In the genomic region with DNA sequence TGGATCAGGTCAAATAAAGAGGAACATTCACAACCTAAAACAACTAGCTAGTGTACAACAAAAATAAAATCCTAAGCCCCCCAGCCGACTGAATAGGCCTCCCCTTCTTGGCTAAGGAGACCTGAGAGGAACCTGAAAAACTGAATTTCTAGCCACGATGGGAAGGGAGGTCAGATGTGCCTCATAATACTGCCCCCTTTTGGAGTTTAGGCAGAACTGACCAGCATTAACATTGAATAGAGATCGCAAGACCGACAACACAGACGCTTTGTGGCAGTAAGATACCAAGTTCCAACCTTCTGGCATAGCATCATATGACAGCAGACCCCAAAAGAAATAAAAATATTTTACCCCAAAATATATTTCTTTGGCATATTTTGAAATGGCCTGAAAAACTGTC, we compare ENCODE assay signal across 8 cellular contexts. TPM values are rescaled to one million over a fixed set of nuclear protein-coding genes. Genes with fewer than 3 reads are reported as not detected.
A peak's percentile ranks its signal among the peaks of the same experiment; 100 is the strongest.
DNase-seq lines count a peak whose midpoint lies in the region; ATAC-seq, FAIRE-seq and TF ChIP-seq lines count a peak whose summit lies in the region.

No MANE protein-coding gene starts in this region.

- no peaks in the 10 kb centered on the region for H3K9me1 ChIP-seq in K562 (ENCODE audit: control insufficient read depth, insufficient read depth, low read length)

- peak; percentile 34 to 64; a peak in 3 of 4 replicates for TF ChIP-seq RAD21 in K562 (CRISPR knock-in tag; conservative IDR thresholded peaks at IDR 0.05 in 1 of 2, IDR thresholded peaks at IDR 0.05 in 1 of 2)

- no TSS peak for BruUV-seq in K562 (replicated peaks; lab: Mats Ljungman, UMichigan)

- no peak for TF ChIP-seq EP300 in K562 (IDR thresholded peaks at IDR 0.05; ENCODE audit: low read length)

- TF ChIP-seq CTCF in cardiac muscle cell (IDR thresholded peaks at IDR 0.05; ENCODE audit: low read depth, low read length) (peak; percentile 65), K562 (IDR thresholded peaks at IDR 0.05 in 2 of 3, conservative IDR thresholded peaks at IDR 0.05 in 1 of 3; ENCODE audit: insufficient read depth in 2 of 3, low read depth in 1 of 3, low read length in 3 of 3) (peak; percentile 53 to 62 (median 54)), parathyroid adenoma (IDR thresholded peaks at IDR 0.05) (peak; percentile 11)

- H3K9ac ChIP-seq in K562 (ENCODE audit: insufficient read depth in 1 of 2, low read depth in 2 of 2, low read length in 2 of 2), result no peak overlapping the region
- no peak overlapping the region for H3K9ac ChIP-seq in parathyroid adenoma

- H3K4me3 ChIP-seq in cardiac muscle cell (no peak overlapping the region), K562 (no peak overlapping the region), parathyroid adenoma (ENCODE audit: low read depth, low read length) (no peak overlapping the region)

- intact Hi-C loops in Right ventricle myocardium superior (cut with DNase I), result no loop called here
- intact Hi-C loops in K562 (cut with micrococcal nuclease), result loop anchor here (1.0 to 5.0 kb wide), 2 partner anchors 95 to 346 kb away; no protein-coding TSS in a partner anchor

- no peak for ATAC-seq in Right ventricle myocardium superior (ENCODE audit: poor library complexity)
- peak; percentile 72 for ATAC-seq in K562
- no peak for ATAC-seq in HG02623 (IDR thresholded peaks at IDR 0.05; ENCODE audit: unreplicated experiment)

- H3K79me2 ChIP-seq in K562 (ENCODE audit: control insufficient read depth, insufficient read depth, low read length) (no peaks in the 10 kb centered on the region), parathyroid adenoma (no peaks in the 10 kb centered on the region)

- POLR2A ChIA-PET in K562 (lab: Yijun Ruan, JAX), result no interaction called here

- H3K27ac ChIP-seq in cardiac muscle cell (no peak overlapping the region), K562 (ENCODE audit: extremely low read depth, low read depth, low read length) (no peak overlapping the region), parathyroid adenoma (no peak overlapping the region), substantia nigra (ENCODE audit: low read depth, low read length, poor library complexity, severe bottlenecking) (no peak overlapping the region)

- in situ Hi-C loops in K562 (cut with MboI), result loop anchor here (25.0 kb wide), 1 partner anchor 356 kb away; no protein-coding TSS in a partner anchor

- peak; percentile 40 to 53 for DNase-seq in cardiac muscle cell (ENCODE audit: low read depth in 1 of 2, low spot score in 1 of 2)
- DNase-seq in Right ventricle myocardium superior, result no peak
- DNase-seq in M059J (ENCODE audit: low read depth), result peak; percentile 9
- DNase-seq in K562 (ENCODE audit: extremely low read depth in 1 of 4, low spot score in 3 of 4), result peak; percentile 8 to 21 (median 15)
- no peak for DNase-seq in substantia nigra (lab: John Stamatoyannopoulos, UW)
- DNase-seq in NCI-H187 treated with DMSO at 0.1 percent for 48 hours (lab: John Stamatoyannopoulos, UW), result no peak

- H2AFZ ChIP-seq in K562 (ENCODE audit: low read depth, low read length) (no peak overlapping the region), parathyroid adenoma (no peak overlapping the region)

- TF ChIP-seq POLR2A in K562 (conservative IDR thresholded peaks at IDR 0.05), result no peak

- no peaks in the 10 kb centered on the region for H3K9me3 ChIP-seq in cardiac muscle cell (ENCODE audit: low read depth)
- H3K9me3 ChIP-seq in K562 (replicated peaks; ENCODE audit: control insufficient read depth, insufficient read depth, low read depth, low read length), result no peaks in the 10 kb centered on the region
- no peaks in the 10 kb centered on the region for H3K9me3 ChIP-seq in parathyroid adenoma (ENCODE audit: control insufficient read depth, low read length)

- no peaks in the 10 kb centered on the region for H3K27me3 ChIP-seq in cardiac muscle cell
- peaks cover 0 to 15% of the 10 kb centered on the region in 2 experiments; a peak in 3 of 5 replicates for H3K27me3 ChIP-seq in K562 (ENCODE audit: control insufficient read depth in 2 of 2, insufficient read depth in 2 of 2, low read length in 2 of 2)
- H3K27me3 ChIP-seq in parathyroid adenoma (ENCODE audit: control insufficient read depth, insufficient read depth, low read length), result no peaks in the 10 kb centered on the region

- no peaks in the 10 kb centered on the region for H4K20me1 ChIP-seq in K562 (replicated peaks; ENCODE audit: control insufficient read depth, insufficient read depth, low read length)

- no peaks in the 10 kb centered on the region for H3K36me3 ChIP-seq in cardiac muscle cell
- no peaks in the 10 kb centered on the region for H3K36me3 ChIP-seq in K562 (ENCODE audit: control insufficient read depth, insufficient read depth, low read length)
- H3K36me3 ChIP-seq in parathyroid adenoma (ENCODE audit: control insufficient read depth, insufficient read depth, low read length), result no peaks in the 10 kb centered on the region

- peak; percentile 65 for FAIRE-seq in K562 (lab: Jason Lieb, UNC)

- WGBS in K562 (ENCODE audit: insufficient coverage, low coverage, missing lambda C conversion rate), result 10% methylated on average over 5 of the region's 5 CpGs

- H3K4me2 ChIP-seq in K562 (ENCODE audit: insufficient read depth, low read length) (no peak overlapping the region), parathyroid adenoma (ENCODE audit: low read length) (no peak overlapping the region)

- no peaks in the 10 kb centered on the region for H3K4me1 ChIP-seq in cardiac muscle cell (ENCODE audit: low read depth)
- H3K4me1 ChIP-seq in K562 (replicated peaks in 1 of 2; ENCODE audit: control insufficient read depth in 2 of 2, insufficient read depth in 2 of 2, low read length in 2 of 2), result 0 out of 5 replicates have a peak, but pooled peaks cover 0 to 5% of the 10 kb centered on the region in 2 experiments
- H3K4me1 ChIP-seq in parathyroid adenoma, result no peaks in the 10 kb centered on the region

- CTCF ChIA-PET in K562 (lab: Yijun Ruan, JAX; ENCODE audit: low intra/inter-chr PET ratio), result interaction anchor here (0.7 to 2.1 kb wide), 3 partner anchors 94 to 347 kb away, joined by 3 to 15 read pairs (median 3); no protein-coding TSS in a partner anchor

TF ChIP-seq in K562, 482 proteins besides CTCF, POLR2A, EP300 and RAD21 (continues in another document):
- peak; percentile 28; the same call in 1 of the 2 replicates for TF ChIP-seq SMC3 (conservative IDR thresholded peaks at IDR 0.05; ENCODE audit: insufficient read depth, low read depth, low read length)
- no peak for TF ChIP-seq PHB (CRISPR knock-in tag; IDR thresholded peaks at IDR 0.05)
- TF ChIP-seq ZNF316 (IDR thresholded peaks at IDR 0.05), result no peak
- TF ChIP-seq ZNF436 (CRISPR knock-in tag; IDR thresholded peaks at IDR 0.05), result no peak
- TF ChIP-seq, protein P1, sequence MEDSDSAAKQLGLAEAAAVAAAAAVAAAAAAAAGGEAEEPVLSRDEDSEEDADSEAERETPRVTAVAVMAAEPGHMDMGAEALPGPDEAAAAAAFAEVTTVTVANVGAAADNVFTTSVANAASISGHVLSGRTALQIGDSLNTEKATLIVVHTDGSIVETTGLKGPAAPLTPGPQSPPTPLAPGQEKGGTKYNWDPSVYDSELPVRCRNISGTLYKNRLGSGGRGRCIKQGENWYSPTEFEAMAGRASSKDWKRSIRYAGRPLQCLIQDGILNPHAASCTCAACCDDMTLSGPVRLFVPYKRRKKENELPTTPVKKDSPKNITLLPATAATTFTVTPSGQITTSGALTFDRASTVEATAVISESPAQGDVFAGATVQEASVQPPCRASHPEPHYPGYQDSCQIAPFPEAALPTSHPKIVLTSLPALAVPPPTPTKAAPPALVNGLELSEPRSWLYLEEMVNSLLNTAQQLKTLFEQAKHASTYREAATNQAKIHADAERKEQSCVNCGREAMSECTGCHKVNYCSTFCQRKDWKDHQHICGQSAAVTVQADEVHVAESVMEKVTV (CRISPR knock-in tag; IDR thresholded peaks at IDR 0.05), result peak; percentile 32; the same call in 1 of the 2 replicates
- no peak for TF ChIP-seq YY1 (IDR thresholded peaks at IDR 0.05; ENCODE audit: borderline replicate concordance in 1 of 3, control insufficient read depth in 1 of 3, extremely low read depth in 1 of 3, insufficient read depth in 3 of 3, insufficient read length in 1 of 3, insufficient replicate concordance in 2 of 3, low read depth in 1 of 3, low read length in 2 of 3)
- TF ChIP-seq FIP1L1 (IDR thresholded peaks at IDR 0.05; ENCODE audit: low read depth, low read length, poor library complexity, severe bottlenecking), result no peak

RNA-seq across cellular contexts. Expression of a gene that starts 15.9 kb away (rescaled TPM):
- not detected in 2 replicates for total RNA-seq in cardiac muscle cell
- 0.35 TPM in 1 of 2 replicates, not detected in the other for polyA plus RNA-seq in cardiac muscle cell
- total RNA-seq in Right ventricle myocardium superior, result not detected
- not detected in 2 replicates for total RNA-seq in M059J (2014; rRNA removed; shearing (Covaris generic))
- total RNA-seq in K562 (2011; cell fraction: chromatin; rRNA removed; ENCODE audit: low replicate concordance), result not detected in 2 replicates
- total RNA-seq in K562 (2011; cell fraction: nucleolus; rRNA removed), result not detected in 2 replicates
- not detected in 2 replicates for total RNA-seq in K562 (2011; cell fraction: nucleoplasm; rRNA removed)
- total RNA-seq in K562 (2014; rRNA removed), result 0.09 TPM in 1 of 2 replicates, not detected in the other
- not detected in 2 replicates for total RNA-seq in K562 (2014; rRNA removed; fragmentation: Illumina TruSeq; extraction: Trizol)
- not detected in 2 replicates for total RNA-seq in K562 (2015; rRNA removed; fragmentation: Illumina TruSeq; extraction: Trizol)
- not detected in 2 replicates for total RNA-seq in K562 (2021)
- not detected in 2 replicates for polyA plus RNA-seq in K562 (2011; rRNA removed)
- not detected in 2 replicates for polyA plus RNA-seq in K562 (2011; cell fraction: cytosol; rRNA removed)
- polyA plus RNA-seq in K562 (2011; cell fraction: nucleus; rRNA removed), result not detected in 2 replicates
- not detected in 2 replicates for polyA plus RNA-seq in K562 (2012)
- polyA plus RNA-seq in K562 (2014; fragmentation: Illumina TruSeq; extraction: Trizol), result not detected in 2 replicates
- not detected for polyA plus RNA-seq in K562 (2014; fragmentation: Nextera tagmentation; extraction: Ambion mirVana)
- polyA plus RNA-seq in K562 (2014; rRNA removed), result not detected in 2 replicates
- not detected in 2 replicates for polyA minus RNA-seq in K562 (2011; rRNA and poly(A)+ RNA removed)
- polyA minus RNA-seq in K562 (2011; cell fraction: cytosol; rRNA and poly(A)+ RNA removed), result not detected in 2 replicates
- polyA minus RNA-seq in K562 (2011; cell fraction: nucleus; rRNA and poly(A)+ RNA removed), result not detected in 2 replicates

Comparison
In these comparisons a context has a peak if more than half of its experiments do, and no peak if none do; other contexts are left out.
1. DNase-seq: peak in cardiac muscle cell (2 of 2), M059J (single experiment) and K562 (4 of 4); none in Right ventricle myocardium superior (single experiment), substantia nigra (0 of 49) and NCI-H187 treated with DMSO at 0.1 percent for 48 hours (single experiment).
2. CTCF ChIP-seq: peak in every context shown above with its lines; median percentile 65 in cardiac muscle cell; 54 in K562; 11 in parathyroid adenoma.